9 cellular contexts compared by ENCODE assay signal in genomic region chr2:150472122-150472899, GRCh38. TPM values are rescaled to one million over a fixed set of nuclear protein-coding genes. Genes with fewer than 3 reads are reported as not detected.
DNase-seq lines count a peak whose midpoint lies in the region; ATAC-seq and TF ChIP-seq lines count a peak whose summit lies in the region.
"Had no signal": no experiment of that assay in that cellular context is flagged by ENCODE, and none has a peak within 500 bp of the region (broad histone marks: within the 10 kb centered on the region; RNA-seq: fewer than 3 reads in every experiment).

No MANE protein-coding gene starts in this region.

- no peaks in the 10 kb centered on the region for H3K27me3 ChIP-seq in naive thymus-derived CD4-positive, alpha-beta T cell (ENCODE audit: control insufficient read depth in 2 of 2, insufficient read depth in 2 of 2, low read length in 2 of 2)

- H3K36me3 ChIP-seq in naive thymus-derived CD4-positive, alpha-beta T cell (ENCODE audit: control insufficient read depth in 2 of 3, insufficient read depth in 3 of 3, low read length in 3 of 3) = no peaks in the 10 kb centered on the region

- H3K27ac Mint-ChIP-seq in naive thymus-derived CD4-positive, alpha-beta T cell = no peak overlapping the region
- H3K27ac Mint-ChIP-seq: IgD-negative memory B cell had no signal

- no peaks in the 10 kb centered on the region for H3K4me1 Mint-ChIP-seq in naive thymus-derived CD4-positive, alpha-beta T cell
- H3K4me1 Mint-ChIP-seq: IgD-negative memory B cell had no signal

- no peaks in the 10 kb centered on the region for H3K9me3 ChIP-seq in naive thymus-derived CD4-positive, alpha-beta T cell (ENCODE audit: control insufficient read depth in 2 of 3, low read length in 3 of 3)

- peak; percentile 53 for ATAC-seq in HG03521 (IDR thresholded peaks at IDR 0.05; ENCODE audit: unreplicated experiment)
- no peak for ATAC-seq in naive thymus-derived CD4-positive, alpha-beta T cell

- no peak overlapping the region for H3K27ac ChIP-seq in naive thymus-derived CD4-positive, alpha-beta T cell (ENCODE audit: low read depth, low read length)

- intact Hi-C loops in naive thymus-derived CD4-positive, alpha-beta T cell (cut with micrococcal nuclease) = no loop called here

- H3K4me3 Mint-ChIP-seq in naive thymus-derived CD4-positive, alpha-beta T cell = no peak overlapping the region
- H3K4me3 Mint-ChIP-seq: IgD-negative memory B cell had no signal

- POLR2A ChIA-PET in naive thymus-derived CD4-positive, alpha-beta T cell (lab: Charles Lee) = no interaction called here

- TF ChIP-seq CTCF in choroid plexus epithelial cell (conservative IDR thresholded peaks at IDR 0.05; ENCODE audit: low read depth, low read length) = no peak

- peaks cover 0 to 6% (median 0%) of the 10 kb centered on the region in 11 donors for H3K9me3 Mint-ChIP-seq in naive thymus-derived CD4-positive, alpha-beta T cell

- peaks cover 0 to 4% (median 0%) of the 10 kb centered on the region in 5 donors for H3K36me3 Mint-ChIP-seq in naive thymus-derived CD4-positive, alpha-beta T cell
- H3K36me3 Mint-ChIP-seq: IgD-negative memory B cell had no signal

- no peaks in the 10 kb centered on the region for H3K4me1 ChIP-seq in naive thymus-derived CD4-positive, alpha-beta T cell (ENCODE audit: control insufficient read depth in 2 of 2, insufficient read depth in 2 of 2, low read length in 2 of 2)

- H3K4me3 ChIP-seq in choroid plexus epithelial cell (ENCODE audit: low read depth, low read length) = no peak overlapping the region
- H3K4me3 ChIP-seq in naive thymus-derived CD4-positive, alpha-beta T cell (ENCODE audit: low read length) = no peak overlapping the region

- CTCF ChIA-PET in naive thymus-derived CD4-positive, alpha-beta T cell (lab: Charles Lee) = no interaction called here

- DNase-seq in EH (ENCODE audit: low read depth) = peak; percentile 98
- peak; percentile 91 for DNase-seq in choroid plexus epithelial cell (ENCODE audit: low read depth)
- DNase-seq in mucosa of gallbladder (ENCODE audit: low spot score) = peak; percentile 61
- DNase-seq in activated gamma-delta T cell treated with Interleukin-2 at 50 U/mL for 16 hours = no peak
- DNase-seq in naive thymus-derived CD4-positive, alpha-beta T cell = no peak
- no peak for DNase-seq in putamen (ENCODE audit: low spot score)
- no peak for DNase-seq in iPS-NIHi11 (ENCODE audit: low spot score)

- H3K27me3 Mint-ChIP-seq in naive thymus-derived CD4-positive, alpha-beta T cell = peaks cover 0 to 5% (median 0%) of the 10 kb centered on the region in 5 donors
- H3K27me3 Mint-ChIP-seq: IgD-negative memory B cell had no signal

RNA-seq across cellular contexts. Expression of gene RND3, which starts 15.2 kb away (rescaled TPM):
- total RNA-seq in mucosa of gallbladder = 39.7 TPM
- not detected for total RNA-seq in naive thymus-derived CD4-positive, alpha-beta T cell
- polyA plus RNA-seq in naive thymus-derived CD4-positive, alpha-beta T cell = not detected
- polyA plus RNA-seq: IgD-negative memory B cell had no signal

Comparison
In these comparisons a context has a peak if more than half of its experiments do, and no peak if none do; other contexts are left out.
1. DNase-seq: peak in EH (single experiment), choroid plexus epithelial cell (single experiment) and mucosa of gallbladder (single experiment); none in activated gamma-delta T cell treated with Interleukin-2 at 50 U/mL for 16 hours (single experiment), naive thymus-derived CD4-positive, alpha-beta T cell (0 of 9), putamen (single experiment) and iPS-NIHi11 (single experiment).
2. RNA of gene RND3, which starts 15.2 kb away (total RNA-seq): 39.7 TPM in mucosa of gallbladder (single experiment); not detected in naive thymus-derived CD4-positive, alpha-beta T cell; every median in the first group is over 10 times any median in the second.